ENCODE assay signal across 16 cellular contexts in the genomic region with DNA sequence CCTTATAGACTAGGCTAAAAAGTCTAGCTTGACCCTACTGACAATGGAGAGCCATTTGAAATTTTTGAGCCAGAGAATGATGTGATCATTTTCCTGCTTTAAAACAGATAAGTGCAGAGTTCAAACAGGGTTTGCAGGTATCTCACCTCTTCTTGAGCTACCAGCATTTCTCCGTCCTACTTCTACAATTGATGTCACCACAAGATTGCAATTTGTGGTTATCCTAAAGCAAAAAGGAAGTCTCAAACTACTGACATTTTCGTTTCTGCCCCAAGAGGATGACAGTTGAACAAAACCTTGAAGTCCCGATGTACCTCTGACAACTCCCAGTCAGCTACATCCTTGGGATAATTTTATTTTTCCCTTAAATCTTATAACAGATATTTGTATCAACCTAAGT.
DNase-seq lines count a peak whose midpoint lies in the region; ATAC-seq and TF ChIP-seq lines count a peak whose summit lies in the region.
"Had no signal": no experiment of that assay in that cellular context is flagged by ENCODE, and none has a peak within 500 bp of the region (broad histone marks: within the 10 kb centered on the region; RNA-seq: fewer than 3 reads in every experiment).

No MANE protein-coding gene starts in this region.

- no peak overlapping the region for H3K4me3 Mint-ChIP-seq in activated CD4-positive, alpha-beta memory T cell treated with anti-CD3 and anti-CD28 coated beads, Interleukin-2, amount 10 ng/mL, durations not matched to agents 7 days and 5 days
- H3K4me3 Mint-ChIP-seq in activated CD4-positive, alpha-beta memory T cell treated with anti-CD3 and anti-CD28 coated beads for 36 hours: no peak overlapping the region
- H3K4me3 Mint-ChIP-seq in activated T-helper 2 cell treated with anti-CD3 and anti-CD28 coated beads, Interferon-gamma antibody, Interleukin-2, Interleukin-4, amounts not matched to agents 10 μg/mL and 5 μg/mL and 100 μg/mL, durations not matched to agents 14 hours and 24 hours and 36 hours (ENCODE audit: low read depth): no peak overlapping the region
- peak overlapping the region in 1 of 2 donors; percentile 27 for H3K4me3 Mint-ChIP-seq in stimulated activated naive CD8-positive, alpha-beta T cell treated with anti-CD3 and anti-CD28 coated beads, Interleukin-15, amount 100 ng/mL, for 72 hours

- H3K9me3 Mint-ChIP-seq in activated CD4-positive, alpha-beta memory T cell treated with anti-CD3 and anti-CD28 coated beads, Interleukin-2, amount 10 ng/mL, durations not matched to agents 7 days and 5 days: peaks cover 12% of the 10 kb centered on the region
- H3K9me3 Mint-ChIP-seq in activated CD4-positive, alpha-beta memory T cell treated with anti-CD3 and anti-CD28 coated beads for 36 hours: peaks cover 6% of the 10 kb centered on the region
- peaks cover 20% of the 10 kb centered on the region for H3K9me3 Mint-ChIP-seq in activated T-helper 2 cell treated with anti-CD3 and anti-CD28 coated beads, Interferon-gamma antibody, Interleukin-2, Interleukin-4, amounts not matched to agents 10 μg/mL and 5 μg/mL and 100 μg/mL, durations not matched to agents 14 hours and 24 hours and 36 hours
- H3K9me3 Mint-ChIP-seq in stimulated activated naive CD8-positive, alpha-beta T cell treated with anti-CD3 and anti-CD28 coated beads, Interleukin-15, amount 100 ng/mL, for 72 hours: peaks cover 15 to 17% of the 10 kb centered on the region in 2 donors

- peaks cover 35% of the 10 kb centered on the region for H3K36me3 Mint-ChIP-seq in activated CD4-positive, alpha-beta memory T cell treated with anti-CD3 and anti-CD28 coated beads, Interleukin-2, amount 10 ng/mL, durations not matched to agents 7 days and 5 days (ENCODE audit: low read depth)
- H3K36me3 Mint-ChIP-seq in activated CD4-positive, alpha-beta memory T cell treated with anti-CD3 and anti-CD28 coated beads for 36 hours: peaks cover 2% of the 10 kb centered on the region
- peaks cover 33% of the 10 kb centered on the region for H3K36me3 Mint-ChIP-seq in activated T-helper 2 cell treated with anti-CD3 and anti-CD28 coated beads, Interferon-gamma antibody, Interleukin-2, Interleukin-4, amounts not matched to agents 10 μg/mL and 5 μg/mL and 100 μg/mL, durations not matched to agents 14 hours and 24 hours and 36 hours (ENCODE audit: low read depth)

- H3K9me3 ChIP-seq in KOPT-K1 (ENCODE audit: insufficient read depth, low read length, poor library complexity, severe bottlenecking) (peaks cover 10% of the 10 kb centered on the region), tibial artery (no peaks in the 10 kb centered on the region)
- H3K9me3 ChIP-seq: HAP-1, lower lobe of right lung, ovary had no signal

- peaks cover 0 to 8% of the 10 kb centered on the region in 2 donors for H3K27me3 ChIP-seq in tibial artery
- H3K27me3 ChIP-seq: ovary, upper lobe of right lung had no signal

- no peak overlapping the region for H3K4me3 ChIP-seq in tibial artery
- H3K4me3 ChIP-seq: HAP-1, lower lobe of right lung, ovary, upper lobe of right lung had no signal

- TF ChIP-seq CTCF in tibial artery (IDR thresholded peaks at IDR 0.05): no peak

- peak overlapping the region; percentile 61 for H3K27ac ChIP-seq in KOPT-K1 (ENCODE audit: low read depth, low read length, poor library complexity, severe bottlenecking)
- no peak overlapping the region for H3K27ac ChIP-seq in tibial artery
- H3K27ac ChIP-seq: lower lobe of right lung, ovary, upper lobe of right lung had no signal

- no peak for DNase-seq in activated CD4-positive, alpha-beta memory T cell treated with anti-CD3 and anti-CD28 coated beads, Interleukin-2, amount 10 ng/mL, durations not matched to agents 7 days and 5 days
- no peak for DNase-seq in activated CD4-positive, alpha-beta memory T cell treated with anti-CD3 and anti-CD28 coated beads for 36 hours
- DNase-seq in activated T-helper 2 cell treated with anti-CD3 and anti-CD28 coated beads, Interferon-gamma antibody, Interleukin-2, Interleukin-4, amounts not matched to agents 10 μg/mL and 5 μg/mL and 100 μg/mL, durations not matched to agents 14 hours and 24 hours and 36 hours (ENCODE audit: low spot score): no peak
- DNase-seq in stimulated activated naive CD8-positive, alpha-beta T cell treated with anti-CD3 and anti-CD28 coated beads, Interleukin-15, amount 100 ng/mL, for 72 hours: no peak
- DNase-seq in inferior parietal cortex (ENCODE audit: extremely low spot score): no peak
- no peak for DNase-seq in tibial artery
- no peak for DNase-seq in HUDEP-2 (lab: John Stamatoyannopoulos, UW; ENCODE audit: unreplicated experiment in 76 of 76)
- DNase-seq: dermis blood vessel endothelial cell, DMS53, lower lobe of right lung, NCI-H1694 treated with DMSO at 0.1 percent for 48 hours, ovary, upper lobe of right lung had no signal

- peaks cover 15% of the 10 kb centered on the region for H3K27me3 Mint-ChIP-seq in activated CD4-positive, alpha-beta memory T cell treated with anti-CD3 and anti-CD28 coated beads, Interleukin-2, amount 10 ng/mL, durations not matched to agents 7 days and 5 days
- H3K27me3 Mint-ChIP-seq in activated CD4-positive, alpha-beta memory T cell treated with anti-CD3 and anti-CD28 coated beads for 36 hours: peaks cover 15% of the 10 kb centered on the region
- H3K27me3 Mint-ChIP-seq in activated T-helper 2 cell treated with anti-CD3 and anti-CD28 coated beads, Interferon-gamma antibody, Interleukin-2, Interleukin-4, amounts not matched to agents 10 μg/mL and 5 μg/mL and 100 μg/mL, durations not matched to agents 14 hours and 24 hours and 36 hours (ENCODE audit: low read depth): no peaks in the 10 kb centered on the region
- H3K27me3 Mint-ChIP-seq in stimulated activated naive CD8-positive, alpha-beta T cell treated with anti-CD3 and anti-CD28 coated beads, Interleukin-15, amount 100 ng/mL, for 72 hours: peaks cover 12% of the 10 kb centered on the region

- CTCF ChIA-PET in activated CD4-positive, alpha-beta memory T cell treated with anti-CD3 and anti-CD28 coated beads, Interleukin-2, amount 10 ng/mL, durations not matched to agents 7 days and 5 days (lab: Charles Lee): interaction anchor here (0.7 to 1.8 kb wide), 8 partner anchors 12 to 101 kb away, joined by 3 to 8 read pairs (median 6); a partner anchor contains a TSS
- CTCF ChIA-PET in activated CD4-positive, alpha-beta memory T cell treated with anti-CD3 and anti-CD28 coated beads for 36 hours (lab: Charles Lee): interaction anchor here (0.7 to 2.2 kb wide), 3 partner anchors 50 to 101 kb away, joined by 3 to 7 read pairs (median 4); no protein-coding TSS in a partner anchor

- H3K36me3 ChIP-seq in KOPT-K1 (ENCODE audit: insufficient read depth, low read length): no peaks in the 10 kb centered on the region
- no peaks in the 10 kb centered on the region for H3K36me3 ChIP-seq in tibial artery
- H3K36me3 ChIP-seq: HAP-1, lower lobe of right lung, ovary, upper lobe of right lung had no signal

- H3K4me1 Mint-ChIP-seq in activated CD4-positive, alpha-beta memory T cell treated with anti-CD3 and anti-CD28 coated beads, Interleukin-2, amount 10 ng/mL, durations not matched to agents 7 days and 5 days: peaks cover 67% of the 10 kb centered on the region
- peaks cover 57% of the 10 kb centered on the region for H3K4me1 Mint-ChIP-seq in activated CD4-positive, alpha-beta memory T cell treated with anti-CD3 and anti-CD28 coated beads for 36 hours (ENCODE audit: low read depth)
- H3K4me1 Mint-ChIP-seq in activated T-helper 2 cell treated with anti-CD3 and anti-CD28 coated beads, Interferon-gamma antibody, Interleukin-2, Interleukin-4, amounts not matched to agents 10 μg/mL and 5 μg/mL and 100 μg/mL, durations not matched to agents 14 hours and 24 hours and 36 hours (ENCODE audit: low read depth): peaks cover 72% of the 10 kb centered on the region
- H3K4me1 Mint-ChIP-seq in stimulated activated naive CD8-positive, alpha-beta T cell treated with anti-CD3 and anti-CD28 coated beads, Interleukin-15, amount 100 ng/mL, for 72 hours: peaks cover 61% of the 10 kb centered on the region

- H3K27ac Mint-ChIP-seq in activated CD4-positive, alpha-beta memory T cell treated with anti-CD3 and anti-CD28 coated beads, Interleukin-2, amount 10 ng/mL, durations not matched to agents 7 days and 5 days: peak overlapping the region; percentile 70
- no peak overlapping the region for H3K27ac Mint-ChIP-seq in activated CD4-positive, alpha-beta memory T cell treated with anti-CD3 and anti-CD28 coated beads for 36 hours
- H3K27ac Mint-ChIP-seq in activated T-helper 2 cell treated with anti-CD3 and anti-CD28 coated beads, Interferon-gamma antibody, Interleukin-2, Interleukin-4, amounts not matched to agents 10 μg/mL and 5 μg/mL and 100 μg/mL, durations not matched to agents 14 hours and 24 hours and 36 hours: peak overlapping the region; percentile 52
- no peak overlapping the region for H3K27ac Mint-ChIP-seq in stimulated activated naive CD8-positive, alpha-beta T cell treated with anti-CD3 and anti-CD28 coated beads, Interleukin-15, amount 100 ng/mL, for 72 hours

- peak; percentile 16 for ATAC-seq in stimulated activated naive CD8-positive, alpha-beta T cell treated with anti-CD3 and anti-CD28 coated beads, Interleukin-15, amount 100 ng/mL, for 72 hours
- ATAC-seq: Right ventricle myocardium inferior had no signal

- no peaks in the 10 kb centered on the region for H3K4me1 ChIP-seq in tibial artery
- H3K4me1 ChIP-seq: HAP-1 had no signal

- POLR2A ChIA-PET in activated CD4-positive, alpha-beta memory T cell treated with anti-CD3 and anti-CD28 coated beads, Interleukin-2, amount 10 ng/mL, durations not matched to agents 7 days and 5 days (lab: Charles Lee): interaction anchor here (0.7 to 5.2 kb wide), 14 partner anchors 9 to 573 kb away, joined by 3 to 66 read pairs (median 8); a partner anchor contains a TSS
- POLR2A ChIA-PET in activated CD4-positive, alpha-beta memory T cell treated with anti-CD3 and anti-CD28 coated beads for 36 hours (lab: Charles Lee): interaction anchor here (0.7 kb wide), 1 partner anchor 13 kb away, joined by 4 read pairs; no protein-coding TSS in a partner anchor

- intact Hi-C loops in activated CD4-positive, alpha-beta memory T cell treated with anti-CD3 and anti-CD28 coated beads for 36 hours (cut with micrococcal nuclease): loop anchor here (5.0 to 10.0 kb wide), 3 partner anchors 56 to 556 kb away; a partner anchor contains a TSS
- intact Hi-C loops in activated T-helper 2 cell treated with anti-CD3 and anti-CD28 coated beads, Interferon-gamma antibody, Interleukin-2, Interleukin-4, amounts not matched to agents 10 μg/mL and 5 μg/mL and 100 μg/mL, durations not matched to agents 14 hours and 24 hours and 36 hours (cut with micrococcal nuclease): loop anchor here (2.0 to 5.0 kb wide), 2 partner anchors 20 to 151 kb away; a partner anchor contains a TSS
- intact Hi-C loops in tibial artery (cut with DNase I; ENCODE audit: low total_unique reads): no loop called here

Comparison
In these comparisons a context has a peak if more than half of its experiments do, and no peak if none do; other contexts are left out.
1. H3K27ac Mint-ChIP-seq: peak in activated CD4-positive, alpha-beta memory T cell treated with anti-CD3 and anti-CD28 coated beads, Interleukin-2, amount 10 ng/mL, durations not matched to agents 7 days and 5 days (single experiment) and activated T-helper 2 cell treated with anti-CD3 and anti-CD28 coated beads, Interferon-gamma antibody, Interleukin-2, Interleukin-4, amounts not matched to agents 10 μg/mL and 5 μg/mL and 100 μg/mL, durations not matched to agents 14 hours and 24 hours and 36 hours (single experiment); none in activated CD4-positive, alpha-beta memory T cell treated with anti-CD3 and anti-CD28 coated beads for 36 hours (single experiment) and stimulated activated naive CD8-positive, alpha-beta T cell treated with anti-CD3 and anti-CD28 coated beads, Interleukin-15, amount 100 ng/mL, for 72 hours (0 of 2).